Comparison of ENCODE assay signal across 8 cellular contexts in the genomic region with DNA sequence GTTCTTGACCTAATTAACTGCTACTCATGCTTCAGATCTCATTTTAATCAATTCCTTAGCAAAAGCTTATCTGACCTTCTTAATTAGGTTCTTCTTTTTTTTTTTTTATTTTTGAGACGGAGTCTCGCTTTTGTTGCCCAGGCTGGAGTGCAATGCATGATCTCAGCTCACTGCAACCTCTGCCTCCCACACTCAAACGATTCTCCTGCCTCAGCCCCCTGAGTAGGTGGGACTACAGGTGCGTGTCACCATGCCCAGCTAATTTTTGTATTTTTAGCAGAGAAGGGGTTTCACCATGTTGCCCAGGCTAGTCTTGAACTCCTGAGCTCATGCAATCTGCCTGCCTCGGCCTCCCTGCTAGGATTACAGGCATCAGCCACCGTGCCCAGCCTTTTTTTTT. TPM values are rescaled to one million over a fixed set of nuclear protein-coding genes. Genes with fewer than 3 reads are reported as not detected.
DNase-seq lines count a peak whose midpoint lies in the region; ATAC-seq, FAIRE-seq and TF ChIP-seq lines count a peak whose summit lies in the region.
"Not testable (repeated sequence)": the region's sequence is repeated elsewhere in the genome, so short reads cannot be mapped to it uniquely, and the experiment has no call there.

No MANE protein-coding gene starts in this region.

- POLR2A ChIA-PET in HEK293 (lab: Yijun Ruan, JAX) (interaction anchor here (0.7 kb wide), 1 partner anchor 529 kb away, joined by 3 read pairs; no protein-coding TSS in a partner anchor), GM12878 (lab: Charles Lee) (interaction anchor here (0.7 to 1.9 kb wide), 7 partner anchors 27 to 105 kb away, joined by 3 to 6 read pairs (median 5); a partner anchor contains a TSS)

- H3K4me3 Mint-ChIP-seq in naive B cell: peak overlapping the region in 2 of 8 donors; percentile 50 to 65
- peak overlapping the region; percentile 32 to 55 for H3K4me3 Mint-ChIP-seq in stimulated activated naive B cell treated with anti-CD40 and anti-IgM and Interleukin-4, amounts not matched to agents 10 μg/mL and 1 μg/mL and 100 μg/mL, for 72 hours

- 82% methylated on average over 6 of the region's 6 CpGs for WGBS in GM12878 (ENCODE audit: insufficient coverage, insufficient replicate concordance, low lambda C conversion rate, missing lambda C conversion rate)

- SMC1A ChIA-PET in GM12878 (lab: Charles Lee; ENCODE audit: uncharacterized antibody, unreplicated experiment): interaction anchor here (0.9 to 1.9 kb wide), 14 partner anchors 9 to 199 kb away, joined by 3 to 11 read pairs (median 6); a partner anchor contains a TSS

- RAD21 ChIA-PET in GM12878 (lab: Charles Lee; ENCODE audit: unreplicated experiment): interaction anchor here (0.7 to 2.7 kb wide), 13 partner anchors 9 to 151 kb away, joined by 3 to 12 read pairs (median 5); a partner anchor contains a TSS

- peak overlapping the region in 2 of 6 donors; percentile 50 to 86 for H3K27ac Mint-ChIP-seq in naive B cell
- H3K27ac Mint-ChIP-seq in stimulated activated naive B cell treated with anti-CD40 and anti-IgM and Interleukin-4, amounts not matched to agents 10 μg/mL and 1 μg/mL and 100 μg/mL, for 72 hours: peak overlapping the region; percentile 84

- peaks cover 23% of the 10 kb centered on the region for H3K79me2 ChIP-seq in GM12878 (ENCODE audit: control insufficient read depth, insufficient read depth, low read length)

- H3K4me3 ChIP-seq in HEK293 (ENCODE audit: low read depth, low read length); GM12878: not testable (repeated sequence)

- not testable (repeated sequence) for H3K27me3 ChIP-seq in GM12878 (replicated peaks in 1 of 2; ENCODE audit: control insufficient read depth in 2 of 2, insufficient read depth in 2 of 2, low read length in 1 of 2)

- not testable (repeated sequence) for H3K27ac ChIP-seq in HEK293 (ENCODE audit: extremely low read depth, low read depth, low read length)
- H3K27ac ChIP-seq in GM12878 (ENCODE audit: control insufficient read depth, insufficient read depth): peak overlapping the region; percentile 30; the same call in 1 of the 2 replicates

- not testable (repeated sequence) for H3K9me3 ChIP-seq in HEK293 (ENCODE audit: control insufficient read depth, insufficient read depth, low read depth, low read length); GM12878 (replicated peaks; ENCODE audit: control insufficient read depth, insufficient read depth, low read length)

- not testable (repeated sequence) for H4K20me1 ChIP-seq in GM12878 (ENCODE audit: control insufficient read depth, insufficient read depth)

- H3K36me3 ChIP-seq in HEK293 (ENCODE audit: control insufficient read depth in 2 of 2, insufficient read depth in 1 of 2, low read length in 2 of 2): peaks cover 7 to 48% of the 10 kb centered on the region in 2 experiments; a peak in 2 of 3 replicates
- H3K36me3 ChIP-seq in GM12878 (ENCODE audit: control insufficient read depth in 2 of 2, insufficient read depth in 2 of 2, low read length in 1 of 2): not testable (repeated sequence)

- peak; percentile 67 for ATAC-seq in GM18868 (IDR thresholded peaks at IDR 0.05; ENCODE audit: unreplicated experiment)
- peak; percentile 41 for ATAC-seq in GM19463 (IDR thresholded peaks at IDR 0.05; ENCODE audit: unreplicated experiment)
- ATAC-seq in HG02642 (IDR thresholded peaks at IDR 0.05; ENCODE audit: poor library complexity, unreplicated experiment): peak; percentile 54
- peak; percentile 39 for ATAC-seq in HG03432 (IDR thresholded peaks at IDR 0.05; ENCODE audit: unreplicated experiment)
- peak; percentile 33 for ATAC-seq in GM12878
- ATAC-seq in naive B cell (ENCODE audit: low read depth in 2 of 2): not testable (repeated sequence)
- peak; percentile 73 to 80 for ATAC-seq in stimulated activated naive B cell treated with anti-CD40 and anti-IgM and Interleukin-4, amounts not matched to agents 10 μg/mL and 1 μg/mL and 100 μg/mL, for 72 hours (replicated peaks)

- H3K4me2 ChIP-seq in GM12878 (ENCODE audit: control insufficient read depth, insufficient read depth): peak overlapping the region; percentile 51; the same call in 1 of the 2 replicates

- TF ChIP-seq EP300 in GM12878 (IDR thresholded peaks at IDR 0.05; ENCODE audit: borderline replicate concordance in 1 of 2, control insufficient read depth in 1 of 2, low read depth in 2 of 2, low read length in 2 of 2): not testable (repeated sequence)

- intact Hi-C loops in GM12878 (cut with micrococcal nuclease; ENCODE audit: unreplicated experiment): loop anchor here (10.0 kb wide), 1 partner anchor 151 kb away; a partner anchor contains a TSS

- DNase-seq in GM12878 (ENCODE audit: low read depth, low spot score): not testable (repeated sequence)
- DNase-seq in naive B cell: peak; percentile 1
- DNase-seq in stimulated activated naive B cell treated with anti-CD40 and anti-IgM and Interleukin-4, amounts not matched to agents 10 μg/mL and 1 μg/mL and 100 μg/mL, for 72 hours: peak; percentile 26

- not testable (repeated sequence) for TF ChIP-seq POLR2A in GM12878 (IDR thresholded peaks at IDR 0.05; ENCODE audit: low read depth, low read length)

- TF ChIP-seq RAD21 in GM12878 (IDR thresholded peaks at IDR 0.05; ENCODE audit: insufficient read depth, low read depth, low read length): not testable (repeated sequence)

- H2AFZ ChIP-seq in GM12878 (ENCODE audit: control insufficient read depth, low read depth, low read length): not testable (repeated sequence)

- in situ Hi-C loops in GM12878 (cut with MboI): not testable (repeated sequence)

- not testable (repeated sequence) for H3K27me3 Mint-ChIP-seq in naive B cell; stimulated activated naive B cell treated with anti-CD40 and anti-IgM and Interleukin-4, amounts not matched to agents 10 μg/mL and 1 μg/mL and 100 μg/mL, for 72 hours

- peaks cover 8 to 40% (median 16%) of the 10 kb centered on the region in 3 donors for H3K4me1 Mint-ChIP-seq in naive B cell
- peaks cover 15 to 39% of the 10 kb centered on the region in 2 donors for H3K4me1 Mint-ChIP-seq in stimulated activated naive B cell treated with anti-CD40 and anti-IgM and Interleukin-4, amounts not matched to agents 10 μg/mL and 1 μg/mL and 100 μg/mL, for 72 hours

- H3K4me1 ChIP-seq in HEK293 (ENCODE audit: control insufficient read depth, insufficient read depth, low read length); GM12878 (ENCODE audit: control insufficient read depth, insufficient read depth, low read length): not testable (repeated sequence)

- CTCF ChIA-PET in HEK293 (lab: Yijun Ruan, JAX): not testable (repeated sequence)
- CTCF ChIA-PET in GM12878 (lab: Yijun Ruan, JAX): interaction anchor here (0.6 to 1.6 kb wide), 6 partner anchors 15 to 680 kb away, joined by 3 to 7 read pairs (median 3); a partner anchor contains a TSS

- H3K9ac ChIP-seq in GM12878 (ENCODE audit: control insufficient read depth, insufficient read depth, low read length): not testable (repeated sequence)

- BruUV-seq in GM12878 (replicated peaks; lab: Mats Ljungman, UMichigan): not testable (repeated sequence)

- not testable (repeated sequence) for H3K36me3 Mint-ChIP-seq in naive B cell
- H3K36me3 Mint-ChIP-seq in stimulated activated naive B cell treated with anti-CD40 and anti-IgM and Interleukin-4, amounts not matched to agents 10 μg/mL and 1 μg/mL and 100 μg/mL, for 72 hours: peaks cover 35 to 47% of the 10 kb centered on the region in 2 donors

- not testable (repeated sequence) for H3K9me3 Mint-ChIP-seq in naive B cell; stimulated activated naive B cell treated with anti-CD40 and anti-IgM and Interleukin-4, amounts not matched to agents 10 μg/mL and 1 μg/mL and 100 μg/mL, for 72 hours

- FAIRE-seq in GM12878 (lab: Jason Lieb, UNC): not testable (repeated sequence)

- TF ChIP-seq CTCF in HEK293 (tag by site-specific recombination; IDR thresholded peaks at IDR 0.05); GM12878 (IDR thresholded peaks at IDR 0.05 in 2 of 3, conservative IDR thresholded peaks at IDR 0.05 in 1 of 3; ENCODE audit: control insufficient read depth in 2 of 3, extremely low read depth in 1 of 3, insufficient read depth in 1 of 3, low read depth in 3 of 3, low read length in 3 of 3): not testable (repeated sequence)

RNA-seq across cellular contexts. Expression of a gene that starts 6.0 kb away (rescaled TPM):
- 83.8 and 83.9 TPM in 2 replicates for total RNA-seq in GM12878 (2013; cell fraction: nucleolus; rRNA removed)
- total RNA-seq in GM12878 (2014; rRNA removed) (22.1 and 24.6 TPM in 2 replicates), GM12878 (2014; rRNA removed; fragmentation: Illumina TruSeq; extraction: Trizol) (25.5 and 25.6 TPM in 2 replicates), GM12878 (2021) (20.3 and 26.9 TPM in 2 replicates)
- 12.2 TPM for polyA plus RNA-seq in GM12878 (2011; ENCODE audit: low read depth)
- polyA plus RNA-seq in GM12878 (2011; rRNA removed) (26.1 and 42.4 TPM in 2 replicates), GM12878 (2014; fragmentation: Illumina TruSeq; extraction: Trizol) (19.6 and 25.9 TPM in 2 replicates), GM12878 (2014; fragmentation: Nextera tagmentation; extraction: Ambion mirVana) (10 to 100 TPM in 1 of 2 experiments, 1 to 10 TPM in 1; 7.8 to 12.6 TPM), GM12878 (2014; rRNA removed) (19.6 and 22.7 TPM in 2 replicates), GM12878 (2016; fragmentation: Nextera tagmentation; extraction: Ambion mirVana) (10 to 100 TPM; 28.8 to 37.6 TPM), naive B cell (ENCODE audit: low read depth in 6 of 6) (10 to 100 TPM in 2 of 6 donors, 1 to 10 TPM in 4; 6.7 to 13.4 (median 9.6) TPM)
- polyA plus RNA-seq in GM12878 (2011; cell fraction: cytosol; rRNA removed): 14.3 and 14.5 TPM in 2 replicates
- 30.9 and 34.2 TPM in 2 replicates for polyA plus RNA-seq in GM12878 (2011; cell fraction: nucleus; rRNA removed)
- polyA plus RNA-seq in GM12878 (2012): 14.3 and 15.0 TPM in 2 replicates
- polyA minus RNA-seq in GM12878 (2011; rRNA and poly(A)+ RNA removed): 24.4 and 30.8 TPM in 2 replicates
- polyA minus RNA-seq in GM12878 (2011; cell fraction: cytosol; rRNA and poly(A)+ RNA removed): 7.8 and 10.3 TPM in 2 replicates
- 32.9 and 58.7 TPM in 2 replicates for polyA minus RNA-seq in GM12878 (2011; cell fraction: nucleus; rRNA and poly(A)+ RNA removed)

RNA-seq across cellular contexts. Expression of a gene that starts 58.9 kb away (rescaled TPM):
- total RNA-seq in GM12878 (2013; cell fraction: nucleolus; rRNA removed): 40.4 and 41.8 TPM in 2 replicates
- total RNA-seq in GM12878 (2014; rRNA removed) (8.5 and 10.6 TPM in 2 replicates), GM12878 (2014; rRNA removed; fragmentation: Illumina TruSeq; extraction: Trizol) (12.1 and 12.4 TPM in 2 replicates), GM12878 (2021) (13.1 and 19.0 TPM in 2 replicates)
- polyA plus RNA-seq in GM12878 (2011; ENCODE audit: low read depth): 4.3 TPM
- polyA plus RNA-seq in GM12878 (2011; rRNA removed) (26.8 and 39.6 TPM in 2 replicates), GM12878 (2014; fragmentation: Illumina TruSeq; extraction: Trizol) (10.6 and 11.1 TPM in 2 replicates), GM12878 (2014; fragmentation: Nextera tagmentation; extraction: Ambion mirVana) (10 to 100 TPM in 1 of 2 experiments, 1 to 10 TPM in 1; 2.9 to 10.5 TPM), GM12878 (2014; rRNA removed) (6.5 and 8.4 TPM in 2 replicates), GM12878 (2016; fragmentation: Nextera tagmentation; extraction: Ambion mirVana) (10 to 100 TPM; 12.5 to 13.3 TPM), naive B cell (ENCODE audit: low read depth in 6 of 6) (10 to 100 TPM; 28.7 to 39.0 (median 36.4) TPM)
- polyA plus RNA-seq in GM12878 (2011; cell fraction: cytosol; rRNA removed): 11.4 and 12.8 TPM in 2 replicates
- 13.4 and 22.1 TPM in 2 replicates for polyA plus RNA-seq in GM12878 (2011; cell fraction: nucleus; rRNA removed)
- 7.2 and 14.6 TPM in 2 replicates for polyA plus RNA-seq in GM12878 (2012)
- 56.2 and 120 TPM in 2 replicates for polyA minus RNA-seq in GM12878 (2011; rRNA and poly(A)+ RNA removed)
- polyA minus RNA-seq in GM12878 (2011; cell fraction: cytosol; rRNA and poly(A)+ RNA removed): 19.8 and 26.3 TPM in 2 replicates
- polyA minus RNA-seq in GM12878 (2011; cell fraction: nucleus; rRNA and poly(A)+ RNA removed): 16.7 and 22.0 TPM in 2 replicates
